In genomic region chr6:170255426-170256125, GRCh38 we compare ENCODE assay signal across 2 cellular contexts.
TF ChIP-seq lines count a peak whose summit lies in the region.

No MANE protein-coding gene starts in this region.

TF ChIP-seq in SK-N-SH, 30 proteins besides CTCF, POLR2A, EP300 and RAD21:
- no peak for TF ChIP-seq ZBTB33 (IDR thresholded peaks at IDR 0.05; ENCODE audit: borderline replicate concordance, low read depth)
- TF ChIP-seq REST (IDR thresholded peaks at IDR 0.05; ENCODE audit: low read depth, low read length): no peak
- no peak for TF ChIP-seq ELF1 (IDR thresholded peaks at IDR 0.05)
- no peak for TF ChIP-seq FOSL2 (IDR thresholded peaks at IDR 0.05; ENCODE audit: borderline replicate concordance, low read depth)
- no peak for TF ChIP-seq GABPA (IDR thresholded peaks at IDR 0.05; ENCODE audit: low read depth)
- TF ChIP-seq RCOR1 (IDR thresholded peaks at IDR 0.05; ENCODE audit: low read length): no peak

TF ChIP-seq in SK-N-SH treated with all-trans-retinoic acid at 6 μM for 48 hours, 23 proteins besides CTCF, POLR2A, EP300 and RAD21 (continued from another document):
- TF ChIP-seq, protein P1, sequence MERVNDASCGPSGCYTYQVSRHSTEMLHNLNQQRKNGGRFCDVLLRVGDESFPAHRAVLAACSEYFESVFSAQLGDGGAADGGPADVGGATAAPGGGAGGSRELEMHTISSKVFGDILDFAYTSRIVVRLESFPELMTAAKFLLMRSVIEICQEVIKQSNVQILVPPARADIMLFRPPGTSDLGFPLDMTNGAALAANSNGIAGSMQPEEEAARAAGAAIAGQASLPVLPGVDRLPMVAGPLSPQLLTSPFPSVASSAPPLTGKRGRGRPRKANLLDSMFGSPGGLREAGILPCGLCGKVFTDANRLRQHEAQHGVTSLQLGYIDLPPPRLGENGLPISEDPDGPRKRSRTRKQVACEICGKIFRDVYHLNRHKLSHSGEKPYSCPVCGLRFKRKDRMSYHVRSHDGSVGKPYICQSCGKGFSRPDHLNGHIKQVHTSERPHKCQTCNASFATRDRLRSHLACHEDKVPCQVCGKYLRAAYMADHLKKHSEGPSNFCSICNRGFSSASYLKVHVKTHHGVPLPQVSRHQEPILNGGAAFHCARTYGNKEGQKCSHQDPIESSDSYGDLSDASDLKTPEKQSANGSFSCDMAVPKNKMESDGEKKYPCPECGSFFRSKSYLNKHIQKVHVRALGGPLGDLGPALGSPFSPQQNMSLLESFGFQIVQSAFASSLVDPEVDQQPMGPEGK (CRISPR knock-in tag; IDR thresholded peaks at IDR 0.05; ENCODE audit: borderline replicate concordance): no peak
- TF ChIP-seq PPARA (CRISPR knock-in tag; IDR thresholded peaks at IDR 0.05; ENCODE audit: borderline replicate concordance): no peak
- no peak for TF ChIP-seq GLIS3 (CRISPR knock-in tag; IDR thresholded peaks at IDR 0.05)
- TF ChIP-seq CSDC2 (CRISPR knock-in tag; IDR thresholded peaks at IDR 0.05): no peak
- TF ChIP-seq ZFP3 (CRISPR knock-in tag; IDR thresholded peaks at IDR 0.05): no peak
- TF ChIP-seq POU6F1 (CRISPR knock-in tag; IDR thresholded peaks at IDR 0.05; ENCODE audit: borderline replicate concordance, low read depth): no peak
- no peak for TF ChIP-seq RARB (CRISPR knock-in tag; IDR thresholded peaks at IDR 0.05)
